In the genomic region with DNA sequence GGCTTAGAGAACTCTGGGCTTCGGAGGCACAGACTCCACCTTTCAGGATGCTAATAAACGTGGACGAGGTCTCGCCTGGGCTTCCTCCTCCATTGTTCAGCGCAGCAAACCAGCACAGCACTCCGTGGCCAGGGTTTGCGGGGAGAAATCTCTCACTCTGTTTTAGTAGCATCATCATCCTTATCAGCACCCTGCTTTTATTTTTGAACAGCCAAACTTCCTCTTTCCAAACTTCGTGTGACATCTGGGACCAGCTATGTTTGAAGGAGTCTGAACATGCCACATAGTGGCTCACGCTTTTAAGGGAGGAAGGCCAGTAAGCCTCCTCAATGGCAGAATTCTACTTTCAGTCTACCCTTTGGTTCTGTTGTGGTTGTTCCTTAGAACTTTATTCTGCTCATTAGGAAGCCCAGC, we compare ENCODE assay signal across 11 cellular contexts.
DNase-seq lines count a peak whose midpoint lies in the region; ATAC-seq and TF ChIP-seq lines count a peak whose summit lies in the region.
"Had no signal": no experiment of that assay in that cellular context is flagged by ENCODE, and none has a peak within 500 bp of the region (broad histone marks: within the 10 kb centered on the region; RNA-seq: fewer than 3 reads in every experiment).

No MANE protein-coding gene starts in this region.

- H3K27ac Mint-ChIP-seq in GM23338: peak overlapping the region; percentile 22
- H3K27ac Mint-ChIP-seq in activated CD4-positive, alpha-beta memory T cell treated with anti-CD3 and anti-CD28 coated beads for 36 hours: peak overlapping the region; percentile 66

- intact Hi-C loops in activated CD4-positive, alpha-beta memory T cell treated with anti-CD3 and anti-CD28 coated beads for 36 hours (cut with micrococcal nuclease): no loop called here
- intact Hi-C loops in lower lobe of right lung (cut with DNase I): no loop called here

- peaks cover 100% of the 10 kb centered on the region for H3K79me2 ChIP-seq in GM23338 (replicated peaks; ENCODE audit: insufficient read depth)

- no peak overlapping the region; the same call in 1 of the 2 replicates for H3K27ac ChIP-seq in GM23338 (ENCODE audit: low read depth)
- peak overlapping the region; percentile 66 for H3K27ac ChIP-seq in lower lobe of right lung

- H3F3A ChIP-seq in GM23338 (replicated peaks; ENCODE audit: low read depth): no peaks in the 10 kb centered on the region

- peaks cover 97% of the 10 kb centered on the region for H3K4me1 ChIP-seq in GM23338 (ENCODE audit: insufficient read depth)
- peaks cover 39% of the 10 kb centered on the region for H3K4me1 ChIP-seq in lower lobe of right lung

- H3K27me3 ChIP-seq in GM23338 (ENCODE audit: insufficient read depth) (no peaks in the 10 kb centered on the region), lower lobe of right lung (ENCODE audit: low read depth) (no peaks in the 10 kb centered on the region)
- H3K27me3 ChIP-seq: adrenal gland, MG63 had no signal

- peak overlapping the region; percentile 17; the same call in 1 of the 2 replicates for H3K4me2 ChIP-seq in GM23338

- peaks cover 9% of the 10 kb centered on the region for H3K27me3 Mint-ChIP-seq in GM23338 (ENCODE audit: insufficient read depth, low read depth, poor library complexity)
- H3K27me3 Mint-ChIP-seq in activated CD4-positive, alpha-beta memory T cell treated with anti-CD3 and anti-CD28 coated beads for 36 hours: no peaks in the 10 kb centered on the region

- no peaks in the 10 kb centered on the region for H3K9me3 ChIP-seq in lower lobe of right lung
- H3K9me3 ChIP-seq: adrenal gland, MG63 had no signal

- peaks cover 90% of the 10 kb centered on the region for H3K4me1 Mint-ChIP-seq in GM23338
- peaks cover 33% of the 10 kb centered on the region for H3K4me1 Mint-ChIP-seq in activated CD4-positive, alpha-beta memory T cell treated with anti-CD3 and anti-CD28 coated beads for 36 hours (ENCODE audit: low read depth)

- no peak overlapping the region for H3K4me3 ChIP-seq in GM23338
- H3K4me3 ChIP-seq in lower lobe of right lung: no peak overlapping the region
- H3K4me3 ChIP-seq: adrenal gland, MG63 had no signal

- H3K36me3 ChIP-seq in GM23338 (ENCODE audit: insufficient read depth) (no peaks in the 10 kb centered on the region), lower lobe of right lung (no peaks in the 10 kb centered on the region)
- H3K36me3 ChIP-seq: adrenal gland, MG63 had no signal

- ATAC-seq in GM23338 (0 out of 3 replicates have a peak, but pooled peaks have one; percentile 6), lower lobe of right lung (no peak), omental fat pad (ENCODE audit: low FRiP score) (no peak), HG03378 (IDR thresholded peaks at IDR 0.05; ENCODE audit: unreplicated experiment) (no peak)

- CTCF ChIA-PET in activated CD4-positive, alpha-beta memory T cell treated with anti-CD3 and anti-CD28 coated beads for 36 hours (lab: Charles Lee): interaction anchor here (4.5 kb wide), 1 partner anchor 23 kb away, joined by 25 read pairs; no protein-coding TSS in a partner anchor

- no peaks in the 10 kb centered on the region for H3K9me2 ChIP-seq in GM23338 (ENCODE audit: insufficient read depth)

- POLR2A ChIA-PET in activated CD4-positive, alpha-beta memory T cell treated with anti-CD3 and anti-CD28 coated beads for 36 hours (lab: Charles Lee): interaction anchor here (0.7 kb wide), 1 partner anchor 9 kb away, joined by 3 read pairs; no protein-coding TSS in a partner anchor

- TF ChIP-seq CTCF in GM23338 (conservative IDR thresholded peaks at IDR 0.05; ENCODE audit: low read depth in 2 of 2) (no peak), lower lobe of right lung (IDR thresholded peaks at IDR 0.05) (no peak), omental fat pad (IDR thresholded peaks at IDR 0.05) (no peak)

- H3K9me3 Mint-ChIP-seq in GM23338: no peaks in the 10 kb centered on the region
- H3K9me3 Mint-ChIP-seq in activated CD4-positive, alpha-beta memory T cell treated with anti-CD3 and anti-CD28 coated beads for 36 hours: no peaks in the 10 kb centered on the region

- H4K20me1 ChIP-seq in GM23338 (replicated peaks; ENCODE audit: insufficient read depth): peaks cover 38% of the 10 kb centered on the region

- no peak overlapping the region for H3K4me3 Mint-ChIP-seq in GM23338
- H3K4me3 Mint-ChIP-seq in activated CD4-positive, alpha-beta memory T cell treated with anti-CD3 and anti-CD28 coated beads for 36 hours: peak overlapping the region; percentile 55

- DNase-seq in AML-193 (lab: John Stamatoyannopoulos, UW) (peak; percentile 45 to 54), GM23338 (ENCODE audit: low spot score) (no peak), lower lobe of right lung (no peak), NCI-H446 treated with DMSO at 0.1 percent for 48 hours (lab: John Stamatoyannopoulos, UW) (no peak), omental fat pad (ENCODE audit: low spot score) (no peak)
- DNase-seq in activated CD4-positive, alpha-beta memory T cell treated with anti-CD3 and anti-CD28 coated beads for 36 hours: no peak
- no peak for DNase-seq in stimulated activated CD4-positive, alpha-beta T cell treated with anti-CD3 and anti-CD28 coated beads, Interleukin-12 subunit alpha, Interleukin-12 subunit beta, amount 100 ng/mL, for 4 hours
- DNase-seq: adrenal gland, DMS79 treated with DMSO at 0.1 percent for 48 hours, MG63 had no signal

- no peaks in the 10 kb centered on the region for H3K36me3 Mint-ChIP-seq in GM23338 (ENCODE audit: low read depth)
- no peaks in the 10 kb centered on the region for H3K36me3 Mint-ChIP-seq in activated CD4-positive, alpha-beta memory T cell treated with anti-CD3 and anti-CD28 coated beads for 36 hours

- H2AFZ ChIP-seq in GM23338: no peak overlapping the region

TF ChIP-seq in GM23338, 12 proteins besides CTCF, POLR2A, EP300 and RAD21:
- TF ChIP-seq POLR2AphosphoS5 (IDR thresholded peaks at IDR 0.05; ENCODE audit: low read depth) (no peak), STAT1 (IDR thresholded peaks at IDR 0.05; ENCODE audit: unreplicated experiment) (no peak), EZH2phosphoT487 (IDR thresholded peaks at IDR 0.05; ENCODE audit: unreplicated experiment) (no peak), ZNF331 (CRISPR knock-in tag; IDR thresholded peaks at IDR 0.05; ENCODE audit: low read depth) (no peak), ZNF114 (CRISPR knock-in tag; IDR thresholded peaks at IDR 0.05) (no peak), NANOG (IDR thresholded peaks at IDR 0.05; ENCODE audit: borderline replicate concordance) (no peak), EZH2 (IDR thresholded peaks at IDR 0.05; ENCODE audit: low read depth, unreplicated experiment) (no peak), ETS1 (IDR thresholded peaks at IDR 0.05) (no peak), JUNB (IDR thresholded peaks at IDR 0.05; ENCODE audit: unreplicated experiment) (no peak)
- TF ChIP-seq, protein P1, sequence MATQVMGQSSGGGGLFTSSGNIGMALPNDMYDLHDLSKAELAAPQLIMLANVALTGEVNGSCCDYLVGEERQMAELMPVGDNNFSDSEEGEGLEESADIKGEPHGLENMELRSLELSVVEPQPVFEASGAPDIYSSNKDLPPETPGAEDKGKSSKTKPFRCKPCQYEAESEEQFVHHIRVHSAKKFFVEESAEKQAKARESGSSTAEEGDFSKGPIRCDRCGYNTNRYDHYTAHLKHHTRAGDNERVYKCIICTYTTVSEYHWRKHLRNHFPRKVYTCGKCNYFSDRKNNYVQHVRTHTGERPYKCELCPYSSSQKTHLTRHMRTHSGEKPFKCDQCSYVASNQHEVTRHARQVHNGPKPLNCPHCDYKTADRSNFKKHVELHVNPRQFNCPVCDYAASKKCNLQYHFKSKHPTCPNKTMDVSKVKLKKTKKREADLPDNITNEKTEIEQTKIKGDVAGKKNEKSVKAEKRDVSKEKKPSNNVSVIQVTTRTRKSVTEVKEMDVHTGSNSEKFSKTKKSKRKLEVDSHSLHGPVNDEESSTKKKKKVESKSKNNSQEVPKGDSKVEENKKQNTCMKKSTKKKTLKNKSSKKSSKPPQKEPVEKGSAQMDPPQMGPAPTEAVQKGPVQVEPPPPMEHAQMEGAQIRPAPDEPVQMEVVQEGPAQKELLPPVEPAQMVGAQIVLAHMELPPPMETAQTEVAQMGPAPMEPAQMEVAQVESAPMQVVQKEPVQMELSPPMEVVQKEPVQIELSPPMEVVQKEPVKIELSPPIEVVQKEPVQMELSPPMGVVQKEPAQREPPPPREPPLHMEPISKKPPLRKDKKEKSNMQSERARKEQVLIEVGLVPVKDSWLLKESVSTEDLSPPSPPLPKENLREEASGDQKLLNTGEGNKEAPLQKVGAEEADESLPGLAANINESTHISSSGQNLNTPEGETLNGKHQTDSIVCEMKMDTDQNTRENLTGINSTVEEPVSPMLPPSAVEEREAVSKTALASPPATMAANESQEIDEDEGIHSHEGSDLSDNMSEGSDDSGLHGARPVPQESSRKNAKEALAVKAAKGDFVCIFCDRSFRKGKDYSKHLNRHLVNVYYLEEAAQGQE (IDR thresholded peaks at IDR 0.05; ENCODE audit: unreplicated experiment): no peak

Comparison
In these comparisons a context has a peak if more than half of its experiments do, and no peak if none do; other contexts are left out.
1. DNase-seq: peak in AML-193 (2 of 2); none in GM23338 (single experiment), activated CD4-positive, alpha-beta memory T cell treated with anti-CD3 and anti-CD28 coated beads for 36 hours (single experiment), lower lobe of right lung (single experiment), stimulated activated CD4-positive, alpha-beta T cell treated with anti-CD3 and anti-CD28 coated beads, Interleukin-12 subunit alpha, Interleukin-12 subunit beta, amount 100 ng/mL, for 4 hours (single experiment), NCI-H446 treated with DMSO at 0.1 percent for 48 hours (single experiment) and omental fat pad (single experiment).